16 cellular contexts compared by ENCODE assay signal in genomic region chr7:146331369-146331768, GRCh38.
DNase-seq lines count a peak whose midpoint lies in the region; TF ChIP-seq lines count a peak whose summit lies in the region.
"Had no signal": no experiment of that assay in that cellular context is flagged by ENCODE, and none has a peak within 500 bp of the region (broad histone marks: within the 10 kb centered on the region; RNA-seq: fewer than 3 reads in every experiment).

No MANE protein-coding gene starts in this region.

- H3K4me1 ChIP-seq in OCI-LY1 (ENCODE audit: insufficient read depth, low read length, severe bottlenecking) = peaks cover 27% of the 10 kb centered on the region
- no peaks in the 10 kb centered on the region for H3K4me1 ChIP-seq in endodermal cell (ENCODE audit: control insufficient read depth, insufficient read depth, low read length)
- H3K4me1 ChIP-seq in trophoblast cell (ENCODE audit: control insufficient read depth in 1 of 2, insufficient read depth in 2 of 2, low read length in 2 of 2) = no peaks in the 10 kb centered on the region
- H3K4me1 ChIP-seq: BLaER1, Caco-2 had no signal

- no peak overlapping the region for H3K4me3 Mint-ChIP-seq in endodermal cell
- H3K4me3 Mint-ChIP-seq: B cell; CD4-positive, CD25-positive, alpha-beta regulatory T cell; CD8-positive, alpha-beta T cell; H9 had no signal

- H3K4ac ChIP-seq in trophoblast cell (ENCODE audit: low read depth, low read length) = no peak overlapping the region

- H2AFZ ChIP-seq in OCI-LY1 (ENCODE audit: low read length) (no peak overlapping the region), trophoblast cell (ENCODE audit: insufficient read depth, low read length, poor library complexity) (no peak overlapping the region)
- H2AFZ ChIP-seq: GM23248 had no signal

- no peak overlapping the region for H4K91ac ChIP-seq in trophoblast cell (ENCODE audit: low read depth, low read length)

- H4K12ac ChIP-seq in trophoblast cell (ENCODE audit: low read depth, low read length) = no peak overlapping the region

- no peak overlapping the region for H3K27ac Mint-ChIP-seq in endodermal cell
- H3K27ac Mint-ChIP-seq: B cell; CD4-positive, CD25-positive, alpha-beta regulatory T cell; CD8-positive, alpha-beta T cell; H9 had no signal

- no peak overlapping the region for H2BK120ac ChIP-seq in trophoblast cell (ENCODE audit: insufficient read depth, low read length, poor library complexity)

- H3K4me1 Mint-ChIP-seq in endodermal cell = no peaks in the 10 kb centered on the region
- H3K4me1 Mint-ChIP-seq: B cell, H9 had no signal

- H4K20me1 ChIP-seq in OCI-LY1 (ENCODE audit: insufficient read depth, low read length) = no peaks in the 10 kb centered on the region
- H4K20me1 ChIP-seq: BLaER1 had no signal

- no peak overlapping the region for H3K4me3 ChIP-seq in OCI-LY1 (ENCODE audit: low read depth, low read length, poor library complexity, severe bottlenecking)
- no peak overlapping the region for H3K4me3 ChIP-seq in endodermal cell (ENCODE audit: low read length)
- no peak overlapping the region for H3K4me3 ChIP-seq in trophoblast cell (ENCODE audit: low read depth, low read length)
- H3K4me3 ChIP-seq: BLaER1, GM23248 had no signal

- 80% methylated on average over 1 of the region's 1 CpG; no CpG with 5 or more reads in 1 of the 2 experiments for WGBS in endodermal cell (ENCODE audit: insufficient coverage in 1 of 2, insufficient read length in 1 of 2), 2 experiments
- WGBS in trophoblast cell (ENCODE audit: extremely low coverage, insufficient coverage, insufficient read length) = no CpG with 5 or more reads among the region's 1 CpG

- H4K8ac ChIP-seq in trophoblast cell (ENCODE audit: low read depth, low read length) = no peak overlapping the region

- peak; percentile 29; the same call in 1 of the 2 replicates for TF ChIP-seq CTCF in OCI-LY1 (IDR thresholded peaks at IDR 0.05; ENCODE audit: low read length)
- TF ChIP-seq CTCF in endodermal cell (conservative IDR thresholded peaks at IDR 0.05) = peak; percentile 43

- H3K36me3 Mint-ChIP-seq in endodermal cell (ENCODE audit: low read depth) = no peaks in the 10 kb centered on the region
- H3K36me3 Mint-ChIP-seq: CD4-positive, CD25-positive, alpha-beta regulatory T cell; CD8-positive, alpha-beta T cell had no signal

- H3K79me1 ChIP-seq in trophoblast cell (ENCODE audit: low read length) = no peaks in the 10 kb centered on the region

- H3K4me2 ChIP-seq in OCI-LY1 (ENCODE audit: low read length) = no peak overlapping the region
- H3K4me2 ChIP-seq in trophoblast cell (ENCODE audit: low read length) = no peak overlapping the region
- H3K4me2 ChIP-seq: BLaER1 had no signal

- 0 out of 2 replicates have a peak, but pooled peaks cover 8% of the 10 kb centered on the region for H3F3A ChIP-seq in OCI-LY1 (ENCODE audit: insufficient read depth, low read length)

- H2BK5ac ChIP-seq in trophoblast cell (ENCODE audit: low read depth, low read length, poor library complexity) = no peak overlapping the region

- H3K23ac ChIP-seq in trophoblast cell (ENCODE audit: low read length) = no peak overlapping the region

- peak; percentile 51 for DNase-seq in endodermal cell
- peak; percentile 21 for DNase-seq in iPS-NIHi7 (ENCODE audit: extremely low spot score)
- no peak for DNase-seq in NCI-H2081 (lab: John Stamatoyannopoulos, UW)
- no peak for DNase-seq in trophoblast cell
- DNase-seq in NCI-H524 (lab: John Stamatoyannopoulos, UW) = no peak
- DNase-seq: Caco-2; CD4-positive, CD25-positive, alpha-beta regulatory T cell; CD8-positive, alpha-beta T cell; DMS153; DND-41; GM23248; H9 had no signal

- no peak overlapping the region for H3K18ac ChIP-seq in trophoblast cell (ENCODE audit: low read length)

- H2BK12ac ChIP-seq in trophoblast cell (ENCODE audit: low read length) = no peak overlapping the region

- no peaks in the 10 kb centered on the region for H3K27me3 Mint-ChIP-seq in endodermal cell (ENCODE audit: insufficient read depth)
- H3K27me3 Mint-ChIP-seq: B cell; CD4-positive, CD25-positive, alpha-beta regulatory T cell had no signal

- no peaks in the 10 kb centered on the region for H3K9me3 Mint-ChIP-seq in endodermal cell
- H3K9me3 Mint-ChIP-seq: H9 had no signal

- H3K27me3 ChIP-seq in OCI-LY1 (ENCODE audit: insufficient read depth, low read length) = no peaks in the 10 kb centered on the region
- H3K27me3 ChIP-seq in endodermal cell (ENCODE audit: control insufficient read depth, insufficient read depth, low read length, poor library complexity, severe bottlenecking) = no peaks in the 10 kb centered on the region
- no peaks in the 10 kb centered on the region for H3K27me3 ChIP-seq in trophoblast cell (ENCODE audit: insufficient read depth, low read length)
- H3K27me3 ChIP-seq: BLaER1 had no signal

- H3K36me3 ChIP-seq in OCI-LY1 (ENCODE audit: insufficient read depth, low read length) = peaks cover 10% of the 10 kb centered on the region
- no peaks in the 10 kb centered on the region for H3K36me3 ChIP-seq in endodermal cell (ENCODE audit: control insufficient read depth, insufficient read depth, low read length)
- no peaks in the 10 kb centered on the region for H3K36me3 ChIP-seq in trophoblast cell (ENCODE audit: control insufficient read depth in 1 of 2, insufficient read depth in 2 of 2, low read length in 2 of 2)
- H3K36me3 ChIP-seq: BLaER1 had no signal

- no peak overlapping the region for H3K14ac ChIP-seq in trophoblast cell (ENCODE audit: low read length)

- H3K9ac ChIP-seq in OCI-LY1 (ENCODE audit: low read length) (no peak overlapping the region), endodermal cell (ENCODE audit: extremely low read depth, low read length, poor library complexity, severe bottlenecking) (no peak overlapping the region), trophoblast cell (ENCODE audit: low read length) (no peak overlapping the region)
- H3K9ac ChIP-seq: BLaER1, GM23248 had no signal

- no peaks in the 10 kb centered on the region for H3K9me2 ChIP-seq in OCI-LY1 (ENCODE audit: low read depth, low read length)

- H2AK5ac ChIP-seq in trophoblast cell (ENCODE audit: low read length) = no peak overlapping the region

- H3K27ac ChIP-seq in OCI-LY1 (ENCODE audit: low read depth, low read length, poor library complexity, severe bottlenecking) (no peak overlapping the region), endodermal cell (ENCODE audit: low read depth, low read length) (no peak overlapping the region), trophoblast cell (ENCODE audit: low read depth, low read length) (no peak overlapping the region)
- H3K27ac ChIP-seq: BLaER1, C4-2B, GM23248 had no signal

- H3K79me2 ChIP-seq in OCI-LY1 (ENCODE audit: insufficient read depth, low read length) = no peaks in the 10 kb centered on the region
- H3K79me2 ChIP-seq in trophoblast cell (ENCODE audit: control insufficient read depth, insufficient read depth, low read length, poor library complexity) = no peaks in the 10 kb centered on the region

- H3K9me3 ChIP-seq in OCI-LY1 (ENCODE audit: low read length) = peaks cover 12% of the 10 kb centered on the region; the same call in 1 of the 2 replicates
- no peaks in the 10 kb centered on the region for H3K9me3 ChIP-seq in endodermal cell (ENCODE audit: control insufficient read depth, low read length)
- no peaks in the 10 kb centered on the region for H3K9me3 ChIP-seq in trophoblast cell (ENCODE audit: insufficient read depth, low read depth, low read length)
- H3K9me3 ChIP-seq: BLaER1, Caco-2 had no signal

Comparison
In these comparisons a context has a peak if more than half of its experiments do, and no peak if none do; other contexts are left out.
1. DNase-seq: peak in endodermal cell (single experiment) and iPS-NIHi7 (single experiment); none in NCI-H2081 (0 of 2), trophoblast cell (0 of 2) and NCI-H524 (0 of 2).